9 cellular contexts compared by ENCODE assay signal in genomic region chr11:35082322-35083180, GRCh38. TPM values are rescaled to one million over a fixed set of nuclear protein-coding genes. Genes with fewer than 3 reads are reported as not detected.
DNase-seq lines count a peak whose midpoint lies in the region; ATAC-seq, FAIRE-seq and TF ChIP-seq lines count a peak whose summit lies in the region.
"Had no signal": no experiment of that assay in that cellular context is flagged by ENCODE, and none has a peak within 500 bp of the region (broad histone marks: within the 10 kb centered on the region; RNA-seq: fewer than 3 reads in every experiment).

No MANE protein-coding gene starts in this region.

- no peaks in the 10 kb centered on the region for H3K9me3 ChIP-seq in adrenal gland (replicated peaks in 1 of 3)

- ATAC-seq in HG03342 (IDR thresholded peaks at IDR 0.05; ENCODE audit: unreplicated experiment), result peak; percentile 81

- peak; percentile 96 for FAIRE-seq in GM19239 (lab: Jason Lieb, UNC)

- H3K4me3 ChIP-seq in AG10803 (ENCODE audit: low read length) (peak overlapping the region; percentile 31), adrenal gland (no peak overlapping the region)

- WGBS in adrenal gland, 4 donors, result 60 to 77% (median 68%) methylated on average over 6 to 15 of the region's 15 CpGs

- H3K36me3 ChIP-seq in adrenal gland (replicated peaks in 1 of 2), result no peaks in the 10 kb centered on the region

- H3K4me1 ChIP-seq in adrenal gland (replicated peaks in 1 of 2), result peaks cover 0 to 9% of the 10 kb centered on the region in 2 donors

- TF ChIP-seq CTCF in AG10803 (conservative IDR thresholded peaks at IDR 0.05; ENCODE audit: low read length) (peak; percentile 22; the same call in 1 of the 2 replicates), adrenal gland (IDR thresholded peaks at IDR 0.05) (no peak)

- no peak for TF ChIP-seq POLR2A in adrenal gland (IDR thresholded peaks at IDR 0.05)

- intact Hi-C loops in adrenal gland (cut with DNase I), result no loop called here

- DNase-seq in AG10803 (ENCODE audit: low read depth) (peak; percentile 89), GM19239 (ENCODE audit: insufficient read length, low spot score) (peak; percentile 47), T follicular helper cell (ENCODE audit: low read depth) (peak; percentile 80), adrenal gland (peak in 5 of 7 donors; percentile 28 to 58 (median 37)), iPS DF 19.7 (ENCODE audit: low read depth, low spot score) (peak; percentile 30), NCI-H1092 (lab: John Stamatoyannopoulos, UW) (no peak)
- peak; percentile 81 for DNase-seq in stimulated activated CD4-positive, alpha-beta T cell treated with anti-CD3 and anti-CD28 coated beads, Interleukin-1b, Interleukin-23, amount 100 ng/mL, for 48 hours

- no peaks in the 10 kb centered on the region for H3K27me3 ChIP-seq in adrenal gland

- H3K27ac ChIP-seq in adrenal gland, result peak overlapping the region in 2 of 5 donors; percentile 26 to 35
- H3K27ac ChIP-seq: KMS-11 had no signal

RNA-seq across cellular contexts. Expression of gene CD44, which starts 56.4 kb away (rescaled TPM):
- total RNA-seq in adrenal gland, result 100 to 1,000 TPM in 2 of 8 donors, 10 to 100 TPM in 6; 65.3 to 110 (median 83.2) TPM
- 10 to 100 TPM; 20.2 to 81.2 (median 32.5) TPM for polyA plus RNA-seq in adrenal gland
